In genomic region chrX:11416600-11416999, GRCh38 we compare ENCODE assay signal across 9 cellular contexts.
"Had no signal": no experiment of that assay in that cellular context is flagged by ENCODE, and none has a peak within 500 bp of the region (broad histone marks: within the 10 kb centered on the region; RNA-seq: fewer than 3 reads in every experiment).

No MANE protein-coding gene starts in this region.

- H3K9me3 ChIP-seq: gastrocnemius medialis had no signal

- H3K36me3 ChIP-seq: cardiac muscle cell, gastrocnemius medialis had no signal

- H3K4me1 ChIP-seq: gastrocnemius medialis had no signal

- DNase-seq: activated naive CD8-positive, alpha-beta T cell treated with anti-CD3 and anti-CD28 coated beads for 36 hours; aorta; gastrocnemius medialis; stimulated activated CD4-positive, alpha-beta T cell treated with anti-CD3 and anti-CD28 coated beads, Interleukin-15, amount 100 ng/mL, for 24 hours; stimulated activated CD4-positive, alpha-beta T cell treated with anti-CD3 and anti-CD28 coated beads, Interleukin-4, amount 100 ng/mL, for 4 hours; stimulated activated naive CD8-positive, alpha-beta T cell treated with anti-CD3 and anti-CD28 coated beads, Interleukin-15, amount 100 ng/mL, for 72 hours; T-helper 17 cell had no signal

- H3K27ac ChIP-seq: cardiac muscle cell, gastrocnemius medialis had no signal

- H3K4me3 ChIP-seq: cardiac muscle cell, gastrocnemius medialis had no signal

- ATAC-seq: activated CD4-positive, CD25-positive, alpha-beta regulatory T cell treated with anti-CD3 and anti-CD28 coated beads, Interleukin-2, amount 50 U/mL, for 24 hours; gastrocnemius medialis; stimulated activated naive CD8-positive, alpha-beta T cell treated with anti-CD3 and anti-CD28 coated beads, Interleukin-15, amount 100 ng/mL, for 72 hours; T-helper 17 cell had no signal

- H3K27me3 ChIP-seq: cardiac muscle cell, gastrocnemius medialis had no signal
